Comparison of ENCODE assay signal across 24 cellular contexts in genomic region chr12:4285070-4285469, GRCh38. TPM values are rescaled to one million over a fixed set of nuclear protein-coding genes. Genes with fewer than 3 reads are reported as not detected.
DNase-seq lines count a peak whose midpoint lies in the region; ATAC-seq, FAIRE-seq and TF ChIP-seq lines count a peak whose summit lies in the region.
"Had no signal": no experiment of that assay in that cellular context is flagged by ENCODE, and none has a peak within 500 bp of the region (broad histone marks: within the 10 kb centered on the region; RNA-seq: fewer than 3 reads in every experiment).

No MANE protein-coding gene starts in this region.

- no peaks in the 10 kb centered on the region for H3K27me3 Mint-ChIP-seq in activated naive CD4-positive, alpha-beta T cell treated with anti-CD3 and anti-CD28 coated beads for 36 hours (ENCODE audit: low read depth)
- H3K27me3 Mint-ChIP-seq in activated CD4-positive, alpha-beta memory T cell treated with anti-CD3 and anti-CD28 coated beads, Interleukin-2, amount 10 ng/mL, durations not matched to agents 7 days and 5 days, result no peaks in the 10 kb centered on the region

- H2AFZ ChIP-seq in neuronal stem cell (ENCODE audit: low read length), result no peak overlapping the region

- peak overlapping the region; percentile 26 to 55 for H3K27ac Mint-ChIP-seq in activated naive CD4-positive, alpha-beta T cell treated with anti-CD3 and anti-CD28 coated beads, Interleukin-2, amount 50 U/mL, for 72 hours
- H3K27ac Mint-ChIP-seq in activated naive CD4-positive, alpha-beta T cell treated with anti-CD3 and anti-CD28 coated beads for 36 hours, result no peak overlapping the region
- peak overlapping the region; percentile 4 for H3K27ac Mint-ChIP-seq in activated CD4-positive, alpha-beta memory T cell treated with anti-CD3 and anti-CD28 coated beads, Interleukin-2, amount 10 ng/mL, durations not matched to agents 7 days and 5 days

- no peak overlapping the region for H3K4me2 ChIP-seq in neuronal stem cell (ENCODE audit: insufficient read depth, low read length, poor library complexity, severe bottlenecking)

- H3K27me3 ChIP-seq in bronchial epithelial cell (ENCODE audit: control insufficient read depth, insufficient read depth, low read length) (no peaks in the 10 kb centered on the region), neuronal stem cell (ENCODE audit: control insufficient read depth in 3 of 3, insufficient read depth in 3 of 3, low read depth in 1 of 3, low read length in 3 of 3) (no peaks in the 10 kb centered on the region)
- H3K27me3 ChIP-seq: heart left ventricle, uterus had no signal

- H3K9me3 ChIP-seq in neuronal stem cell (replicated peaks in 1 of 2; ENCODE audit: control insufficient read depth in 2 of 2, insufficient read depth in 1 of 2, low read depth in 1 of 2, low read length in 2 of 2), result no peaks in the 10 kb centered on the region
- H3K9me3 ChIP-seq: HAP-1, heart left ventricle, uterus had no signal

- no peak overlapping the region for H3K14ac ChIP-seq in neuronal stem cell (ENCODE audit: low read length)

- no peak overlapping the region for H3K18ac ChIP-seq in neuronal stem cell (ENCODE audit: low read length)

- POLR2A ChIA-PET in activated CD4-positive, alpha-beta memory T cell treated with anti-CD3 and anti-CD28 coated beads, Interleukin-2, amount 10 ng/mL, durations not matched to agents 7 days and 5 days (lab: Charles Lee), result interaction anchor here (1.0 to 22.7 kb wide), 4 partner anchors 9 to 141 kb away, joined by 3 to 422 read pairs (median 10); no protein-coding TSS in a partner anchor

- no CpG with 5 or more reads among the region's 8 CpGs for WGBS in neuronal stem cell (ENCODE audit: extremely low coverage in 2 of 2, insufficient read length in 2 of 2, insufficient replicate concordance in 1 of 2), 2 donors

- H2BK5ac ChIP-seq in neuronal stem cell (ENCODE audit: low read length), result no peak overlapping the region

- CTCF ChIA-PET in activated naive CD4-positive, alpha-beta T cell treated with anti-CD3 and anti-CD28 coated beads for 36 hours (lab: Charles Lee), result interaction anchor here (0.6 to 1.8 kb wide), 2 partner anchors 8 to 181 kb away, joined by 3 to 9 read pairs; no protein-coding TSS in a partner anchor
- CTCF ChIA-PET in activated CD4-positive, alpha-beta memory T cell treated with anti-CD3 and anti-CD28 coated beads, Interleukin-2, amount 10 ng/mL, durations not matched to agents 7 days and 5 days (lab: Charles Lee), result no interaction called here

- no peak overlapping the region for H2BK15ac ChIP-seq in neuronal stem cell (ENCODE audit: low read length)

- H4K8ac ChIP-seq in neuronal stem cell (ENCODE audit: low read depth, low read length), result no peak overlapping the region

- no peak overlapping the region for H3K27ac ChIP-seq in neuronal stem cell (replicated peaks; ENCODE audit: low read length)
- H3K27ac ChIP-seq: uterus had no signal

- DNase-seq in activated naive CD4-positive, alpha-beta T cell treated with anti-CD3 and anti-CD28 coated beads, Interleukin-2, amount 50 U/mL, for 72 hours (ENCODE audit: low spot score in 2 of 2), result no peak
- no peak for DNase-seq in activated naive CD4-positive, alpha-beta T cell treated with anti-CD3 and anti-CD28 coated beads for 36 hours
- DNase-seq in activated CD4-positive, alpha-beta memory T cell treated with anti-CD3 and anti-CD28 coated beads, Interleukin-2, amount 10 ng/mL, durations not matched to agents 7 days and 5 days, result no peak
- no peak for DNase-seq in bronchial epithelial cell (ENCODE audit: low read depth)
- no peak for DNase-seq in neuronal stem cell (ENCODE audit: low spot score)
- no peak for DNase-seq in foreskin melanocyte
- no peak for DNase-seq in DMS79 (lab: John Stamatoyannopoulos, UW)
- DNase-seq: ACHN; activated CD4-positive, alpha-beta T cell treated with anti-CD3 and anti-CD28 coated beads for 4 hours; cerebellar nuclear complex; erythroblast; heart left ventricle; Karpas-422; mesenchymal stem cell; NCI-H146; NCI-H2171; NCI-H524; NK-92 treated with Interleukin-12 subunit alpha and Interleukin-12 subunit beta, amount 100 ng/mL, for 24 hours; small intestine; stimulated activated CD4-positive, alpha-beta T cell treated with anti-CD3 and anti-CD28 coated beads, Interleukin-2, amount 100 ng/mL, for 24 hours; uterus had no signal

- H3K4me3 ChIP-seq in bronchial epithelial cell (ENCODE audit: low read depth, low read length) (no peak overlapping the region), neuronal stem cell (ENCODE audit: low read length in 2 of 2) (no peak overlapping the region)
- H3K4me3 ChIP-seq: HAP-1, heart left ventricle, uterus had no signal

- TF ChIP-seq CTCF in bronchial epithelial cell (IDR thresholded peaks at IDR 0.05; ENCODE audit: insufficient read depth, low read length, severe bottlenecking), result no peak

- peaks cover 63% of the 10 kb centered on the region for H3K36me3 ChIP-seq in bronchial epithelial cell (ENCODE audit: control insufficient read depth, insufficient read depth, low read length)
- peaks cover 68 to 100% of the 10 kb centered on the region in 2 donors for H3K36me3 ChIP-seq in neuronal stem cell (replicated peaks in 1 of 2; ENCODE audit: control insufficient read depth in 2 of 2, insufficient read depth in 2 of 2, low read length in 2 of 2)
- H3K36me3 ChIP-seq: HAP-1, uterus had no signal

- no peak overlapping the region for H3K23ac ChIP-seq in neuronal stem cell (ENCODE audit: low read depth, low read length, poor library complexity)

- no peak overlapping the region for H3K4ac ChIP-seq in neuronal stem cell (ENCODE audit: low read length)

- no peak overlapping the region for H3K4me3 Mint-ChIP-seq in activated naive CD4-positive, alpha-beta T cell treated with anti-CD3 and anti-CD28 coated beads for 36 hours
- no peak overlapping the region for H3K4me3 Mint-ChIP-seq in activated CD4-positive, alpha-beta memory T cell treated with anti-CD3 and anti-CD28 coated beads, Interleukin-2, amount 10 ng/mL, durations not matched to agents 7 days and 5 days

- peaks cover 43 to 73% of the 10 kb centered on the region in 2 donors for H3K36me3 Mint-ChIP-seq in activated naive CD4-positive, alpha-beta T cell treated with anti-CD3 and anti-CD28 coated beads, Interleukin-2, amount 50 U/mL, for 72 hours
- peaks cover 93% of the 10 kb centered on the region for H3K36me3 Mint-ChIP-seq in activated naive CD4-positive, alpha-beta T cell treated with anti-CD3 and anti-CD28 coated beads for 36 hours (ENCODE audit: low read depth)
- peaks cover 98% of the 10 kb centered on the region for H3K36me3 Mint-ChIP-seq in activated CD4-positive, alpha-beta memory T cell treated with anti-CD3 and anti-CD28 coated beads, Interleukin-2, amount 10 ng/mL, durations not matched to agents 7 days and 5 days (ENCODE audit: low read depth)

- H2BK120ac ChIP-seq in neuronal stem cell (ENCODE audit: low read depth, low read length), result no peak overlapping the region

- no peak for ATAC-seq in activated naive CD4-positive, alpha-beta T cell treated with anti-CD3 and anti-CD28 coated beads, Interleukin-2, amount 50 U/mL, for 72 hours
- no peak for ATAC-seq in GM21576 (IDR thresholded peaks at IDR 0.05; ENCODE audit: unreplicated experiment)
- ATAC-seq: heart left ventricle had no signal

- H3K4me1 ChIP-seq in neuronal stem cell (ENCODE audit: control insufficient read depth in 2 of 2, insufficient read depth in 1 of 2, low read depth in 1 of 2, low read length in 2 of 2), result peaks cover 42 to 48% of the 10 kb centered on the region in 2 donors
- H3K4me1 ChIP-seq: HAP-1 had no signal

- FAIRE-seq in bronchial epithelial cell (lab: Jason Lieb, UNC), result peak; percentile 47
- FAIRE-seq: RCC 7860, small intestine had no signal

- no peak overlapping the region for H2BK12ac ChIP-seq in neuronal stem cell (ENCODE audit: low read length)

- intact Hi-C loops in activated naive CD4-positive, alpha-beta T cell treated with anti-CD3 and anti-CD28 coated beads for 36 hours (cut with micrococcal nuclease), result no loop called here

- no peaks in the 10 kb centered on the region for H3K9me3 Mint-ChIP-seq in activated naive CD4-positive, alpha-beta T cell treated with anti-CD3 and anti-CD28 coated beads, Interleukin-2, amount 50 U/mL, for 72 hours
- H3K9me3 Mint-ChIP-seq in activated naive CD4-positive, alpha-beta T cell treated with anti-CD3 and anti-CD28 coated beads for 36 hours, result no peaks in the 10 kb centered on the region
- no peaks in the 10 kb centered on the region for H3K9me3 Mint-ChIP-seq in activated CD4-positive, alpha-beta memory T cell treated with anti-CD3 and anti-CD28 coated beads, Interleukin-2, amount 10 ng/mL, durations not matched to agents 7 days and 5 days

- H3K9ac ChIP-seq in neuronal stem cell (ENCODE audit: low read depth, low read length, poor library complexity), result peak overlapping the region; percentile 38

- H3K4me1 Mint-ChIP-seq in activated naive CD4-positive, alpha-beta T cell treated with anti-CD3 and anti-CD28 coated beads for 36 hours (ENCODE audit: low read depth), result peaks cover 97% of the 10 kb centered on the region
- peaks cover 97% of the 10 kb centered on the region for H3K4me1 Mint-ChIP-seq in activated CD4-positive, alpha-beta memory T cell treated with anti-CD3 and anti-CD28 coated beads, Interleukin-2, amount 10 ng/mL, durations not matched to agents 7 days and 5 days

- peaks cover 11% of the 10 kb centered on the region for H3K79me1 ChIP-seq in neuronal stem cell (ENCODE audit: low read depth, low read length)

- no peak overlapping the region for H2AK5ac ChIP-seq in neuronal stem cell (ENCODE audit: low read depth, low read length)

- no peak overlapping the region for H4K91ac ChIP-seq in neuronal stem cell (ENCODE audit: low read depth, low read length, poor library complexity)

RNA-seq across cellular contexts. Expression of gene CCND2, which starts 11.5 kb away (rescaled TPM):
- 100 to 1,000 TPM; 266 to 571 TPM for total RNA-seq in activated naive CD4-positive, alpha-beta T cell treated with anti-CD3 and anti-CD28 coated beads, Interleukin-2, amount 50 U/mL, for 72 hours
- 100 to 1,000 TPM; 486 to 497 TPM for total RNA-seq in activated naive CD4-positive, alpha-beta T cell treated with anti-CD3 and anti-CD28 coated beads for 36 hours
- 100 to 1,000 TPM; 389 to 401 TPM for total RNA-seq in activated CD4-positive, alpha-beta memory T cell treated with anti-CD3 and anti-CD28 coated beads, Interleukin-2, amount 10 ng/mL, durations not matched to agents 7 days and 5 days
- 115 and 123 TPM in 2 replicates for total RNA-seq in bronchial epithelial cell
- 82.7 TPM for polyA plus RNA-seq in neuronal stem cell (2013, experiment 1 of 2)
- 87.9 TPM for polyA plus RNA-seq in neuronal stem cell (2013, experiment 2 of 2)

RNA-seq across cellular contexts. Expression of gene TIGAR, which starts 35.9 kb away (rescaled TPM):
- total RNA-seq in activated naive CD4-positive, alpha-beta T cell treated with anti-CD3 and anti-CD28 coated beads, Interleukin-2, amount 50 U/mL, for 72 hours, result 10 to 100 TPM in 1 of 2 donors, 1 to 10 TPM in 1; 3.8 to 17.0 TPM
- 10 to 100 TPM; 10.3 to 12.8 TPM for total RNA-seq in activated naive CD4-positive, alpha-beta T cell treated with anti-CD3 and anti-CD28 coated beads for 36 hours
- 10 to 100 TPM; 11.8 to 12.8 TPM for total RNA-seq in activated CD4-positive, alpha-beta memory T cell treated with anti-CD3 and anti-CD28 coated beads, Interleukin-2, amount 10 ng/mL, durations not matched to agents 7 days and 5 days
- 10.0 and 11.8 TPM in 2 replicates for total RNA-seq in bronchial epithelial cell
- polyA plus RNA-seq in neuronal stem cell (2013, experiment 1 of 2), result 10.6 TPM
- 10.3 TPM for polyA plus RNA-seq in neuronal stem cell (2013, experiment 2 of 2)
